In the genomic region with DNA sequence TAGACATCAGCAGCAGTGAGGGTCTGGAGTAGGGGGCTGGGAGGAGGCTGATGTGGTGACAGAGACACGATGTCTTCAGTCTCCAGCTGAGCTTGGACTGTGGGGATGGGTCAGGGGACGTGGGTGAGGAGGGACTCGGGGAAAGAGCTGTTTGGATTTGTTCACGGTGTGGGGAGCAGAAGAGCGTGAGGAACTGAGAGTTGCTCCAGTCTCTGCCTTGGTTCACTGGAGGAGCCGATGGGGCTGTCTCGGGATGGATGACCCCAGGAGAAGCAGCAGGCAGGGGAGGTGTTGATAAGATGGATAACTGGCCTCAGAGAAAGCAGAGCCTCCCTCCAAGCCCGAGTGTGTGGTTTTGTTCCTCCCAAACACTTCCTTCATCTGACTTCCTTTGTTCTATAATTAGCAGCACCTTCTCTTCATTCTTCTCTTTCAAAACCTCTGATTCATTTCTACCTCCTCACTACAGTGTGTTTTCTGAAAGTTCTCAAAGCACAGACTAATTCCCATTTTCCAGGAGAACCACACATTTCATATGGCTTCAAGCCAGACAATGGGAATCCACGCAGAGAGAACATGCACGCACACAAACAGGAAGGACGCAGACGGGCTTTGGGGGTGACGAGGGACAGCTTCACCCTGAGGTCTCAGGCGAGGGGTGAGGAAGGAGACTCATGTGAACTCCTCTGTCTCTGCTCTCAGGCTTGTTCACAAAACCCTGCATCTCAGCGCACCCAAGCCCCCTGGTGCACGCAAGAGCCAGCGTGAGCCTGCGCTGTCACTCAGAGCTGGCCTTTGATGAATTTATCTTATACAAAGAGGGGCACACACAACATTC, we compare ENCODE assay signal across 15 cellular contexts. TPM values are rescaled to one million over a fixed set of nuclear protein-coding genes. Genes with fewer than 3 reads are reported as not detected.
DNase-seq lines count a peak whose midpoint lies in the region; ATAC-seq and TF ChIP-seq lines count a peak whose summit lies in the region.
"Had no signal": no experiment of that assay in that cellular context is flagged by ENCODE, and none has a peak within 500 bp of the region (broad histone marks: within the 10 kb centered on the region; RNA-seq: fewer than 3 reads in every experiment).

No MANE protein-coding gene starts in this region.

- peak; percentile 27 for DNase-seq in activated CD4-positive, alpha-beta T cell treated with anti-CD3 and anti-CD28 coated beads for 48 hours
- no peak for DNase-seq in activated CD4-positive, alpha-beta T cell treated with anti-CD3 and anti-CD28 coated beads for 4 hours
- peak; percentile 25 for DNase-seq in Jurkat, Clone E6-1 (ENCODE audit: low read depth, low spot score)
- peak; percentile 17 for DNase-seq in activated naive CD4-positive, alpha-beta T cell treated with anti-CD3 and anti-CD28 coated beads, Interleukin-2, amount 50 U/mL, for 16 hours
- DNase-seq in pulmonary artery endothelial cell (ENCODE audit: low read depth, low spot score) (peak; percentile 10), erythroblast (lab: John Stamatoyannopoulos, UW) (no peak), upper lobe of right lung (no peak)
- DNase-seq: DMS153, right lobe of liver, T1000 had no signal

- no peaks in the 10 kb centered on the region for H3K9me3 ChIP-seq in upper lobe of right lung
- H3K9me3 ChIP-seq: right lobe of liver, tibial nerve had no signal

- no peaks in the 10 kb centered on the region for H3K27me3 ChIP-seq in upper lobe of right lung
- H3K27me3 ChIP-seq: cardiac muscle cell, right lobe of liver, tibial nerve had no signal

- intact Hi-C loops in upper lobe of right lung (cut with DNase I): no loop called here

- H3K27ac ChIP-seq in upper lobe of right lung: no peak overlapping the region
- H3K27ac ChIP-seq: cardiac muscle cell, right lobe of liver, tibial nerve had no signal

- H3K4me3 ChIP-seq in Jurkat, Clone E6-1 (ENCODE audit: low read length): peak overlapping the region; percentile 17
- H3K4me3 ChIP-seq in upper lobe of right lung: no peak overlapping the region
- H3K4me3 ChIP-seq: cardiac muscle cell, right lobe of liver, tibial nerve had no signal

- no peak for TF ChIP-seq CTCF in upper lobe of right lung (IDR thresholded peaks at IDR 0.05)

- no peaks in the 10 kb centered on the region for H3K4me1 ChIP-seq in upper lobe of right lung
- H3K4me1 ChIP-seq: right lobe of liver, tibial nerve had no signal

- H3K36me3 ChIP-seq in upper lobe of right lung: no peaks in the 10 kb centered on the region
- H3K36me3 ChIP-seq: cardiac muscle cell, right lobe of liver, tibial nerve had no signal

- TF ChIP-seq POLR2A in erythroblast (IDR thresholded peaks at IDR 0.05; ENCODE audit: low read length): no peak

- ATAC-seq in upper lobe of right lung: no peak
- no peak for ATAC-seq in GM18502 (IDR thresholded peaks at IDR 0.05; ENCODE audit: poor library complexity, unreplicated experiment)
- ATAC-seq: right lobe of liver had no signal

RNA-seq across cellular contexts. Expression of a gene that starts 18.6 kb away (rescaled TPM):
- polyA plus RNA-seq in Jurkat, Clone E6-1 (2012; ENCODE audit: insufficient read depth, insufficient read length): not detected
- total RNA-seq in pulmonary artery endothelial cell (not detected in 2 replicates), upper lobe of right lung (not detected)
- total RNA-seq: A673, cardiac muscle cell, mucosa of gallbladder, tibial nerve had no signal
- polyA plus RNA-seq: cardiac muscle cell had no signal

RNA-seq across cellular contexts. Expression of a gene that starts 48.1 kb away (rescaled TPM):
- polyA plus RNA-seq in Jurkat, Clone E6-1 (2012; ENCODE audit: insufficient read depth, insufficient read length): not detected
- total RNA-seq in pulmonary artery endothelial cell (30.2 and 35.7 TPM in 2 replicates), upper lobe of right lung (38.2 TPM)

RNA-seq across cellular contexts. Expression of a gene that starts 52.3 kb away (rescaled TPM):
- polyA plus RNA-seq in Jurkat, Clone E6-1 (2012; ENCODE audit: insufficient read depth, insufficient read length): not detected
- total RNA-seq in pulmonary artery endothelial cell (not detected in 2 replicates), upper lobe of right lung (15.4 TPM)
- total RNA-seq: A673, cardiac muscle cell had no signal
- polyA plus RNA-seq: cardiac muscle cell had no signal

RNA-seq across cellular contexts. Expression of a gene that starts 57.7 kb away (rescaled TPM):
- 2.4 TPM for polyA plus RNA-seq in Jurkat, Clone E6-1 (2012; ENCODE audit: insufficient read depth, insufficient read length)
- total RNA-seq in pulmonary artery endothelial cell (6.8 and 7.9 TPM in 2 replicates), upper lobe of right lung (7.2 TPM)
- polyA plus RNA-seq: cardiac muscle cell had no signal

Comparison
In these comparisons a context has a peak if more than half of its experiments do, and no peak if none do; other contexts are left out.
1. DNase-seq: peak in activated CD4-positive, alpha-beta T cell treated with anti-CD3 and anti-CD28 coated beads for 48 hours (single experiment), Jurkat, Clone E6-1 (single experiment), activated naive CD4-positive, alpha-beta T cell treated with anti-CD3 and anti-CD28 coated beads, Interleukin-2, amount 50 U/mL, for 16 hours (single experiment) and pulmonary artery endothelial cell (single experiment); none in activated CD4-positive, alpha-beta T cell treated with anti-CD3 and anti-CD28 coated beads for 4 hours (0 of 2), erythroblast (0 of 2) and upper lobe of right lung (single experiment).
2. RNA of a gene that starts 52.3 kb away (total RNA-seq): 15.4 TPM in upper lobe of right lung (single experiment); not detected in pulmonary artery endothelial cell; every median in the first group is over 10 times any median in the second.